Comparison of ENCODE assay signal across 8 cellular contexts in the genomic region with DNA sequence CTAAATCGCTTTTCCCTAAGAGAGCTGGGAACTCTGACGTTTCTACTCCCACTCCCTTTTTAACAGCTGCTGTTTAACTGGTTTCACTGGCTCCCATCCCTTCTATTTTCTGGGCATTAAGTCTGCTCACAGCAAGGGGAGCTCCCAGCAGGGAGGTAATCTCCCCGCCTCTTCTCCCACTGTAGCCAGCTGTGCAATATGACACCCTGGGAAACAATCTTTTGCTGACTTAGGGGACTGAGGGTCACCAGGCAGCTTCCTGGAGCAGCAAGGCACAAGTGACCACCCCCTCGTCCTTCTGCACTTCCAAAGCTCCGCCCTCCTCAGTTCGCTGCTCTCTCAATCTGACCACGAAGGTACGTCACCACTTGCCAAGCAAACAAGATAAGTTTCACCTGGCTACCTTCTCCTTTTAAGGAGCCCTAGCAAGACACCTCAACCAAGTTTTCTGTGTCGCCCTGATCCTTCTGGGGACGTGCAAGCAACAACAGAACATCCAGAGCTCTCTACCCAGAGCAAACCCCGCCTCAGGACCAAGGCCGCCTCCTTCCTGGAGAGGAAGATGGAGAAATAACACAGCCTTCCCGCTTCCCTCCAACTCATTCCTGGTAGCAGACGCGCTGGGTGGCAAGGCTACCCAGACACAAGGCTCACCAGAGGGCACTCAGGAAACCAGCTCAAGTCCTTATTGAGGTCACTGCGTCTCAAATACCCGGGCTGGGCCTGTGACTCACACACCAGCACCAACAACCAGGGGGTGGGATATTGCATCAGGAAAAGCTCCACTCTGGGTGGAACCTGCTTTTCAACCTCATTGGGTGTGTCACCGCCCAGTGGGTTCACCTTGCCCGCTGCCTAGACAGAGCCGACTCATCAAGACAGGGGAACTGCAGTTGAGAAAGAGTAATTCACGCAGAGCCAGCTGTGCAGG.
DNase-seq lines count a peak whose midpoint lies in the region; ATAC-seq and TF ChIP-seq lines count a peak whose summit lies in the region.

No MANE protein-coding gene starts in this region.

- H3K36me3 ChIP-seq in NT2/D1 (ENCODE audit: insufficient read depth, insufficient read length, low read length) (peaks cover 5% of the 10 kb centered on the region), fibroblast of lung (ENCODE audit: control insufficient read depth, insufficient read depth, low read length) (peaks cover 2% of the 10 kb centered on the region), subcutaneous abdominal adipose tissue (ENCODE audit: control insufficient read depth in 5 of 5, insufficient read depth in 5 of 5, low read length in 5 of 5) (peaks cover 0 to 6% (median 4%) of the 10 kb centered on the region in 5 donors)

- peak in 1 of 2 donors; percentile 8 for TF ChIP-seq CTCF in fibroblast of lung (conservative IDR thresholded peaks at IDR 0.05 in 1 of 2, IDR thresholded peaks at IDR 0.05 in 1 of 2; ENCODE audit: low read depth in 1 of 2, low read length in 2 of 2)
- TF ChIP-seq CTCF in nephron progenitor cell (IDR thresholded peaks at IDR 0.05), result no peak

- ATAC-seq in HG03159 (IDR thresholded peaks at IDR 0.05; ENCODE audit: unreplicated experiment), result peak; percentile 50
- peak; percentile 63 to 75 for ATAC-seq in activated T-cell treated with anti-CD3 and anti-CD28 coated beads, Interleukin-2, amount 50 U/mL, for 4 hours

- H4K20me1 ChIP-seq in fibroblast of lung (ENCODE audit: control insufficient read depth, extremely low read depth, insufficient read depth, low read length), result no peaks in the 10 kb centered on the region

- H3K4me2 ChIP-seq in fibroblast of lung (ENCODE audit: extremely low read depth, insufficient read depth, low read length), result peak overlapping the region; percentile 62

- H3K4me3 ChIP-seq in NT2/D1 (ENCODE audit: insufficient read length, low read depth), result no peak overlapping the region
- H3K4me3 ChIP-seq in fibroblast of lung (replicated peaks in 1 of 4; ENCODE audit: control extremely low read depth in 1 of 4, insufficient read depth in 1 of 4, low read depth in 3 of 4, low read length in 4 of 4), result peak overlapping the region in 1 of 4 experiments; percentile 16
- peak overlapping the region in 4 of 5 donors; percentile 7 to 37 (median 20) for H3K4me3 ChIP-seq in subcutaneous abdominal adipose tissue (ENCODE audit: low read depth in 1 of 5, low read length in 5 of 5)

- H3K27ac Mint-ChIP-seq in nephron progenitor cell, result peak overlapping the region; percentile 99

- H3K4me1 ChIP-seq in NT2/D1 (ENCODE audit: insufficient read depth, insufficient read length) (peaks cover 20% of the 10 kb centered on the region), fibroblast of lung (ENCODE audit: control insufficient read depth, extremely low read depth, insufficient read depth, low read length) (peaks cover 36% of the 10 kb centered on the region), subcutaneous abdominal adipose tissue (ENCODE audit: control insufficient read depth in 5 of 5, insufficient read depth in 5 of 5, low read length in 5 of 5) (peaks cover 16 to 57% (median 54%) of the 10 kb centered on the region in 5 donors)

- H3K4me3 Mint-ChIP-seq in activated T-cell treated with anti-CD3 and anti-CD28 coated beads, Interleukin-2, amount 50 U/mL, for 4 hours, result peak overlapping the region; percentile 47
- H3K4me3 Mint-ChIP-seq in nephron progenitor cell, result peak overlapping the region; percentile 71

- peak overlapping the region; percentile 10 for H3K9ac ChIP-seq in NT2/D1 (ENCODE audit: insufficient read length, low read depth)
- peak overlapping the region; percentile 26 for H3K9ac ChIP-seq in fibroblast of lung (ENCODE audit: insufficient read depth, low read length)
- H3K9ac ChIP-seq in subcutaneous abdominal adipose tissue (ENCODE audit: low read length in 5 of 5), result peak overlapping the region in 3 of 5 donors; percentile 29 to 53 (median 39)

- H3K27me3 ChIP-seq in NT2/D1 (ENCODE audit: insufficient read depth, insufficient read length) (no peaks in the 10 kb centered on the region), fibroblast of lung (ENCODE audit: control insufficient read depth, insufficient read depth, low read length) (no peaks in the 10 kb centered on the region), subcutaneous abdominal adipose tissue (ENCODE audit: control insufficient read depth in 5 of 5, insufficient read depth in 4 of 5, low read length in 5 of 5) (no peaks in the 10 kb centered on the region)

- H3K9me3 ChIP-seq in NT2/D1 (ENCODE audit: insufficient read depth, low read length) (no peaks in the 10 kb centered on the region), fibroblast of lung (ENCODE audit: control insufficient read depth, insufficient read depth, low read depth, low read length) (no peaks in the 10 kb centered on the region), subcutaneous abdominal adipose tissue (ENCODE audit: control insufficient read depth in 5 of 5, low read length in 5 of 5) (no peaks in the 10 kb centered on the region)

- peaks cover 89% of the 10 kb centered on the region for H3K4me1 Mint-ChIP-seq in activated T-cell treated with anti-CD3 and anti-CD28 coated beads, Interleukin-2, amount 50 U/mL, for 4 hours (ENCODE audit: low read depth)
- peaks cover 97% of the 10 kb centered on the region for H3K4me1 Mint-ChIP-seq in nephron progenitor cell

- no peaks in the 10 kb centered on the region for H3K27me3 Mint-ChIP-seq in activated T-cell treated with anti-CD3 and anti-CD28 coated beads, Interleukin-2, amount 50 U/mL, for 4 hours (ENCODE audit: low read depth)
- peaks cover 3% of the 10 kb centered on the region for H3K27me3 Mint-ChIP-seq in nephron progenitor cell (ENCODE audit: low read depth, poor library complexity)

- H3K9me3 Mint-ChIP-seq in activated T-cell treated with anti-CD3 and anti-CD28 coated beads, Interleukin-2, amount 50 U/mL, for 4 hours, result no peaks in the 10 kb centered on the region
- H3K9me3 Mint-ChIP-seq in nephron progenitor cell, result no peaks in the 10 kb centered on the region

- peak overlapping the region; percentile 82 for H3K27ac ChIP-seq in fibroblast of lung (ENCODE audit: insufficient read depth, low read length)
- H3K27ac ChIP-seq in subcutaneous abdominal adipose tissue (ENCODE audit: low read depth, low read length), result peak overlapping the region; percentile 81

- H2AFZ ChIP-seq in fibroblast of lung (ENCODE audit: low read length), result no peak overlapping the region

- H3K36me3 Mint-ChIP-seq in activated T-cell treated with anti-CD3 and anti-CD28 coated beads, Interleukin-2, amount 50 U/mL, for 4 hours (ENCODE audit: insufficient read depth), result peaks cover 19% of the 10 kb centered on the region
- peaks cover 1% of the 10 kb centered on the region for H3K36me3 Mint-ChIP-seq in nephron progenitor cell (ENCODE audit: low read depth)

- DNase-seq in DMS79 (lab: John Stamatoyannopoulos, UW) (peak; percentile 99), NT2/D1 (ENCODE audit: low read depth, low spot score) (no peak), fibroblast of lung (ENCODE audit: low read depth in 2 of 2) (peak; percentile 95 to 96), nephron progenitor cell (peak; percentile 78), NCI-H1436 treated with DMSO at 0.1 percent for 48 hours (lab: John Stamatoyannopoulos, UW) (no peak)
- DNase-seq in activated T-cell treated with anti-CD3 and anti-CD28 coated beads, Interleukin-2, amount 50 U/mL, for 4 hours, result peak; percentile 69

- peaks cover 78% of the 10 kb centered on the region for H3K79me2 ChIP-seq in fibroblast of lung (ENCODE audit: control insufficient read depth, insufficient read depth, low read length)

Comparison
In these comparisons a context has a peak if more than half of its experiments do, and no peak if none do; other contexts are left out.
1. DNase-seq: peak in DMS79 (single experiment), activated T-cell treated with anti-CD3 and anti-CD28 coated beads, Interleukin-2, amount 50 U/mL, for 4 hours (single experiment), fibroblast of lung (2 of 2) and nephron progenitor cell (single experiment); none in NT2/D1 (single experiment) and NCI-H1436 treated with DMSO at 0.1 percent for 48 hours (single experiment).
2. Peak in every context shown above with its lines, with median percentiles within 50 percentile points of each other: H3K9ac ChIP-seq.